In genomic region chr11:33040127-33040861, GRCh38 we compare ENCODE assay signal across 8 cellular contexts. TPM values are rescaled to one million over a fixed set of nuclear protein-coding genes. Genes with fewer than 3 reads are reported as not detected.
DNase-seq lines count a peak whose midpoint lies in the region; ATAC-seq and TF ChIP-seq lines count a peak whose summit lies in the region.

No MANE protein-coding gene starts in this region.

- H3K4me1 ChIP-seq in effector memory CD4-positive, alpha-beta T cell (ENCODE audit: control insufficient read depth, insufficient read depth, low read length, poor library complexity, severe bottlenecking) = no peaks in the 10 kb centered on the region
- H3K4me1 ChIP-seq in mucosa of stomach (ENCODE audit: control insufficient read depth, insufficient read depth, low read length) = no peaks in the 10 kb centered on the region

- no peaks in the 10 kb centered on the region for H3K27me3 Mint-ChIP-seq in type B pancreatic cell

- peaks cover 15% of the 10 kb centered on the region for H3K36me3 Mint-ChIP-seq in type B pancreatic cell

- peak overlapping the region; percentile 96 for H3K4me3 Mint-ChIP-seq in type B pancreatic cell

- H3K9me3 Mint-ChIP-seq in type B pancreatic cell = no peaks in the 10 kb centered on the region

- ATAC-seq in GM21526 (IDR thresholded peaks at IDR 0.05; ENCODE audit: low FRiP score, unreplicated experiment) = peak; percentile 34

- H3K4me3 ChIP-seq in LNCaP clone FGC (ENCODE audit: low read depth, low read length) = peak overlapping the region; percentile 84
- H3K4me3 ChIP-seq in effector memory CD4-positive, alpha-beta T cell (ENCODE audit: insufficient read depth, low read depth, low read length, poor library complexity, severe bottlenecking) = peak overlapping the region; percentile 100
- H3K4me3 ChIP-seq in mucosa of stomach (ENCODE audit: low read length) = peak overlapping the region; percentile 80

- no peaks in the 10 kb centered on the region for H3K9me3 ChIP-seq in effector memory CD4-positive, alpha-beta T cell (ENCODE audit: control insufficient read depth, low read length)
- H3K9me3 ChIP-seq in mucosa of stomach (ENCODE audit: control insufficient read depth, low read length) = no peaks in the 10 kb centered on the region

- TF ChIP-seq CTCF in LNCaP clone FGC (IDR thresholded peaks at IDR 0.05; ENCODE audit: control insufficient read depth, extremely low read depth, insufficient read depth) = no peak
- TF ChIP-seq CTCF in VCaP (conservative IDR thresholded peaks at IDR 0.05) = no peak
- no peak for TF ChIP-seq CTCF in type B pancreatic cell (conservative IDR thresholded peaks at IDR 0.05)

- H3K27me3 ChIP-seq in effector memory CD4-positive, alpha-beta T cell (replicated peaks; ENCODE audit: control insufficient read depth, insufficient read depth, low read length, poor library complexity, severe bottlenecking) = no peaks in the 10 kb centered on the region
- no peaks in the 10 kb centered on the region for H3K27me3 ChIP-seq in mucosa of stomach (ENCODE audit: control insufficient read depth, insufficient read depth, low read length)

- DNase-seq in DMS79 treated with DMSO at 0.1 percent for 48 hours (lab: John Stamatoyannopoulos, UW) (peak; percentile 41), LNCaP clone FGC (ENCODE audit: low read depth) (no peak), type B pancreatic cell (ENCODE audit: extremely low spot score, unreplicated experiment) (no peak), ecto neural progenitor cell (ENCODE audit: low spot score) (no peak)
- peak in 2 of 3 donors; percentile 9 to 29 for DNase-seq in effector memory CD4-positive, alpha-beta T cell

- peaks cover 3% of the 10 kb centered on the region for H3K36me3 ChIP-seq in effector memory CD4-positive, alpha-beta T cell (ENCODE audit: control insufficient read depth, insufficient read depth, low read length)
- no peaks in the 10 kb centered on the region for H3K36me3 ChIP-seq in mucosa of stomach (ENCODE audit: control insufficient read depth, insufficient read depth, low read length)

- peaks cover 12% of the 10 kb centered on the region for H3K4me1 Mint-ChIP-seq in type B pancreatic cell (ENCODE audit: unreplicated experiment)

- H3K9ac ChIP-seq in mucosa of stomach (ENCODE audit: low read length) = peak overlapping the region; percentile 91

- peak overlapping the region; percentile 97 for H3K27ac ChIP-seq in VCaP
- H3K27ac ChIP-seq in effector memory CD4-positive, alpha-beta T cell (ENCODE audit: insufficient read depth, low read length, poor library complexity, severe bottlenecking) = peak overlapping the region; percentile 77

- peak overlapping the region; percentile 97 for H3K27ac Mint-ChIP-seq in type B pancreatic cell

RNA-seq across cellular contexts. Expression of gene TCP11L1, which starts 0.9 kb away (rescaled TPM):
- total RNA-seq in type B pancreatic cell (ENCODE audit: low replicate concordance) = 15.5 and 17.0 TPM in 2 replicates

RNA-seq across cellular contexts. Expression of gene DEPDC7, which starts 24.6 kb away (rescaled TPM):
- 3.7 and 6.6 TPM in 2 replicates for total RNA-seq in type B pancreatic cell (ENCODE audit: low replicate concordance)

Comparison
In these comparisons a context has a peak if more than half of its experiments do, and no peak if none do; other contexts are left out.
1. DNase-seq: peak in DMS79 treated with DMSO at 0.1 percent for 48 hours (single experiment) and effector memory CD4-positive, alpha-beta T cell (2 of 3); none in LNCaP clone FGC (single experiment), type B pancreatic cell (single experiment) and ecto neural progenitor cell (single experiment).
2. Peak in every context shown above with its lines, with median percentiles within 50 percentile points of each other: H3K4me3 ChIP-seq.